Comparison of ENCODE assay signal across 16 cellular contexts in genomic region chr7:47950714-47951113, GRCh38. TPM values are rescaled to one million over a fixed set of nuclear protein-coding genes. Genes with fewer than 3 reads are reported as not detected.
DNase-seq lines count a peak whose midpoint lies in the region; ATAC-seq and TF ChIP-seq lines count a peak whose summit lies in the region.
"Had no signal": no experiment of that assay in that cellular context is flagged by ENCODE, and none has a peak within 500 bp of the region (broad histone marks: within the 10 kb centered on the region; RNA-seq: fewer than 3 reads in every experiment).

No MANE protein-coding gene starts in this region.

- no peak overlapping the region for H2BK120ac ChIP-seq in mesendoderm (ENCODE audit: low read depth, low read length)

- DNase-seq in MCF 10A (ENCODE audit: unreplicated experiment) (peak; percentile 68), mammary epithelial cell (no peak), epithelial cell of prostate (ENCODE audit: low read depth, low spot score) (peak; percentile 20), mesendoderm (peak; percentile 34), upper lobe of right lung (no peak), epidermal melanocyte (ENCODE audit: insufficient read length, low spot score) (no peak), ecto neural progenitor cell (ENCODE audit: low spot score) (no peak), NCI-H2171 (lab: John Stamatoyannopoulos, UW) (no peak)
- DNase-seq: activated CD8-positive, alpha-beta T cell treated with anti-CD3 and anti-CD28 coated beads, Interleukin-2, amount 10 ng/mL, durations not matched to agents 7 days and 5 days; activated gamma-delta T cell treated with Interleukin-2 at 50 U/mL for 16 hours; CD8-positive, alpha-beta T cell; dorsolateral prefrontal cortex; KG1; NCI-H187; stimulated activated naive CD8-positive, alpha-beta T cell treated with anti-CD3 and anti-CD28 coated beads, Interleukin-15, Interleukin-2, amounts not matched to agents 100 U/mL and 50 U/mL, for 24 hours had no signal

- no TSS peak for BruUV-seq in MCF 10A (replicated peaks; lab: Mats Ljungman, UMichigan)
- no TSS peak for BruUV-seq in mammary epithelial cell (replicated peaks; lab: Mats Ljungman, UMichigan)

- H3K56ac ChIP-seq in mesendoderm (ENCODE audit: low read length), result no peak overlapping the region

- H2AFZ ChIP-seq in mammary epithelial cell (ENCODE audit: low read depth, low read length), result no peak overlapping the region

- H3K23ac ChIP-seq in mesendoderm (ENCODE audit: low read length), result no peak overlapping the region

- H3K27ac ChIP-seq in mammary epithelial cell (ENCODE audit: insufficient read depth, low read depth, low read length) (no peak overlapping the region), epithelial cell of prostate (peak overlapping the region; percentile 41), mesendoderm (ENCODE audit: low read depth, low read length) (no peak overlapping the region), upper lobe of right lung (peak overlapping the region; percentile 21)
- H3K27ac ChIP-seq: dorsolateral prefrontal cortex had no signal

- H3K27me3 Mint-ChIP-seq in MCF 10A (ENCODE audit: insufficient read depth, unreplicated experiment), result no peaks in the 10 kb centered on the region
- H3K27me3 Mint-ChIP-seq: natural killer cell treated with Interleukin-12 subunit alpha and Interleukin-12 subunit beta and Interleukin-15 and Interleukin-18, amount 100 ng/mL, for 72 hours had no signal

- no peak overlapping the region for H3K27ac Mint-ChIP-seq in MCF 10A (ENCODE audit: low read depth, unreplicated experiment)
- H3K27ac Mint-ChIP-seq: activated CD8-positive, alpha-beta T cell treated with anti-CD3 and anti-CD28 coated beads, Interleukin-2, amount 10 ng/mL, durations not matched to agents 7 days and 5 days; CD8-positive, alpha-beta T cell; natural killer cell treated with Interleukin-12 subunit alpha and Interleukin-12 subunit beta and Interleukin-15 and Interleukin-18, amount 100 ng/mL, for 72 hours had no signal

- no peaks in the 10 kb centered on the region for H3K9me3 ChIP-seq in mammary epithelial cell (replicated peaks; ENCODE audit: insufficient read depth, low read length)
- no peaks in the 10 kb centered on the region for H3K9me3 ChIP-seq in upper lobe of right lung

- no peaks in the 10 kb centered on the region for H4K20me1 ChIP-seq in mammary epithelial cell (ENCODE audit: insufficient read depth, low read length)

- peak; percentile 81 for ATAC-seq in upper lobe of right lung
- ATAC-seq: activated CD8-positive, alpha-beta T cell treated with anti-CD3 and anti-CD28 coated beads, Interleukin-2, amount 10 ng/mL, durations not matched to agents 7 days and 5 days; CD8-positive, alpha-beta T cell; natural killer cell treated with Interleukin-12 subunit alpha and Interleukin-12 subunit beta and Interleukin-15 and Interleukin-18, amount 100 ng/mL, for 72 hours; stimulated activated naive CD8-positive, alpha-beta T cell treated with anti-CD3 and anti-CD28 coated beads, Interleukin-15, Interleukin-2, amounts not matched to agents 100 U/mL and 50 U/mL, for 24 hours had no signal

- H2BK5ac ChIP-seq in mesendoderm (ENCODE audit: low read length), result no peak overlapping the region

- no peak for TF ChIP-seq CTCF in MCF 10A (IDR thresholded peaks at IDR 0.05; ENCODE audit: unreplicated experiment)
- no peak for TF ChIP-seq CTCF in mammary epithelial cell (conservative IDR thresholded peaks at IDR 0.05 in 1 of 2, IDR thresholded peaks at IDR 0.05 in 1 of 2; ENCODE audit: extremely low read depth in 1 of 2, insufficient read depth in 1 of 2, low read depth in 1 of 2, low read length in 2 of 2)
- no peak for TF ChIP-seq CTCF in upper lobe of right lung (IDR thresholded peaks at IDR 0.05)

- H3K27me3 ChIP-seq in mammary epithelial cell (ENCODE audit: insufficient read depth, low read length) (no peaks in the 10 kb centered on the region), mesendoderm (ENCODE audit: insufficient read depth, low read length, poor library complexity) (no peaks in the 10 kb centered on the region), upper lobe of right lung (no peaks in the 10 kb centered on the region)
- H3K27me3 ChIP-seq: dorsolateral prefrontal cortex had no signal

- H3K4me2 ChIP-seq in mammary epithelial cell (ENCODE audit: insufficient read depth, low read depth, low read length) (no peak overlapping the region), mesendoderm (ENCODE audit: low read length) (no peak overlapping the region)

- H3K79me2 ChIP-seq in mammary epithelial cell (ENCODE audit: insufficient read depth, low read length), result no peaks in the 10 kb centered on the region
- H3K79me2 ChIP-seq in mesendoderm (ENCODE audit: control insufficient read depth, insufficient read depth, low read length), result no peaks in the 10 kb centered on the region

- H2BK15ac ChIP-seq in mesendoderm (replicated peaks; ENCODE audit: low read depth), result no peak overlapping the region

- H3K9ac ChIP-seq in mammary epithelial cell (ENCODE audit: insufficient read depth, low read length), result no peak overlapping the region
- H3K9ac ChIP-seq in mesendoderm (ENCODE audit: low read length), result no peak overlapping the region

- no peak overlapping the region for H3K4me3 ChIP-seq in mammary epithelial cell (replicated peaks in 1 of 3; ENCODE audit: insufficient read depth in 1 of 3, low read depth in 2 of 3, low read length in 3 of 3)
- no peak overlapping the region for H3K4me3 ChIP-seq in mesendoderm (ENCODE audit: low read length)
- H3K4me3 ChIP-seq in upper lobe of right lung, result no peak overlapping the region
- H3K4me3 ChIP-seq: dorsolateral prefrontal cortex had no signal

- H4K8ac ChIP-seq in mesendoderm (ENCODE audit: low read depth, low read length), result no peak overlapping the region

- H3K36me3 ChIP-seq in mammary epithelial cell (ENCODE audit: insufficient read depth, low read length), result peaks cover 6% of the 10 kb centered on the region
- H3K36me3 ChIP-seq in mesendoderm (ENCODE audit: control insufficient read depth, insufficient read depth, low read length), result no peaks in the 10 kb centered on the region
- H3K36me3 ChIP-seq in upper lobe of right lung, result peaks cover 13% of the 10 kb centered on the region

- no peak overlapping the region for H3K18ac ChIP-seq in mesendoderm (ENCODE audit: low read length)

- H3K4me1 ChIP-seq in mammary epithelial cell (ENCODE audit: insufficient read depth, low read length) (no peaks in the 10 kb centered on the region), mesendoderm (ENCODE audit: control insufficient read depth, low read depth, low read length) (no peaks in the 10 kb centered on the region), upper lobe of right lung (peaks cover 9% of the 10 kb centered on the region)

- peaks cover 15% of the 10 kb centered on the region for H3K36me3 Mint-ChIP-seq in MCF 10A (ENCODE audit: insufficient read depth, unreplicated experiment)

- 81% methylated on average over 10 of the region's 11 CpGs for WGBS in mammary epithelial cell (ENCODE audit: low coverage, missing lambda C conversion rate)
- WGBS in mesendoderm (ENCODE audit: extremely low coverage, insufficient coverage, low lambda C conversion rate), result no CpG with 5 or more reads among the region's 11 CpGs

- intact Hi-C loops in MCF 10A (cut with micrococcal nuclease) (no loop called here), mammary epithelial cell (cut with micrococcal nuclease) (no loop called here), upper lobe of right lung (cut with DNase I) (no loop called here)

- in situ Hi-C loops in mammary epithelial cell (cut with MboI; ENCODE audit: low sequenced_read_pairs in 2 of 2), result no loop called here

- no peak overlapping the region for H4K5ac ChIP-seq in mesendoderm (ENCODE audit: low read length)

- no peak overlapping the region for H2AK5ac ChIP-seq in mesendoderm (ENCODE audit: low read length)

- CTCF ChIA-PET in MCF 10A (lab: Yijun Ruan, JAX), result interaction anchor here (8.3 to 12.6 kb wide), 2 partner anchors 156 to 206 kb away, joined by 149 to 314 read pairs; no protein-coding TSS in a partner anchor
- CTCF ChIA-PET in mammary epithelial cell (lab: Charles Lee; ENCODE audit: low non-redundant PET), result no interaction called here

- H3K79me1 ChIP-seq in mesendoderm (ENCODE audit: low read length), result no peaks in the 10 kb centered on the region

- dilution Hi-C loops in mammary epithelial cell (cut with HindIII; ENCODE audit: low sequenced_read_pairs), result no loop called here

- H3K4me3 Mint-ChIP-seq in MCF 10A (ENCODE audit: unreplicated experiment), result no peak overlapping the region
- H3K4me3 Mint-ChIP-seq: activated CD8-positive, alpha-beta T cell treated with anti-CD3 and anti-CD28 coated beads, Interleukin-2, amount 10 ng/mL, durations not matched to agents 7 days and 5 days; CD8-positive, alpha-beta T cell; natural killer cell treated with Interleukin-12 subunit alpha and Interleukin-12 subunit beta and Interleukin-15 and Interleukin-18, amount 100 ng/mL, for 72 hours had no signal

- H3K4ac ChIP-seq in mesendoderm (ENCODE audit: low read depth, low read length), result no peak overlapping the region

- H3K9me3 Mint-ChIP-seq in MCF 10A (ENCODE audit: unreplicated experiment), result no peaks in the 10 kb centered on the region
- H3K9me3 Mint-ChIP-seq: CD8-positive, alpha-beta T cell; natural killer cell treated with Interleukin-12 subunit alpha and Interleukin-12 subunit beta and Interleukin-15 and Interleukin-18, amount 100 ng/mL, for 72 hours had no signal

- POLR2A ChIA-PET in MCF 10A (lab: Yijun Ruan, JAX), result no interaction called here

- H3K4me1 Mint-ChIP-seq in MCF 10A (ENCODE audit: insufficient read depth, unreplicated experiment), result no peaks in the 10 kb centered on the region

RNA-seq across cellular contexts. Expression of gene PKD1L1, which starts 2.4 kb away (rescaled TPM):
- 0.25 TPM in 1 of 2 replicates, not detected in the other for total RNA-seq in MCF 10A (2022)
- under 1 TPM in 1 of 2 donors, not detected in 1; 0.17 TPM for total RNA-seq in mammary epithelial cell
- 0.09 TPM for polyA plus RNA-seq in mammary epithelial cell
- polyA minus RNA-seq in mammary epithelial cell, result not detected
- polyA plus RNA-seq in mesendoderm (2013, experiment 1 of 2), result 0.06 TPM
- 0.07 TPM for polyA plus RNA-seq in mesendoderm (2013, experiment 2 of 2)
- 1.0 TPM for total RNA-seq in upper lobe of right lung

RNA-seq across cellular contexts. Expression of gene HUS1, which starts 28.7 kb away (rescaled TPM):
- total RNA-seq in MCF 10A (2022) (39.9 and 42.8 TPM in 2 replicates), mammary epithelial cell (10 to 100 TPM; 31.3 to 36.8 TPM), upper lobe of right lung (34.5 TPM)
- 23.2 TPM for polyA plus RNA-seq in mammary epithelial cell
- 12.4 TPM for polyA minus RNA-seq in mammary epithelial cell
- 24.9 TPM for polyA plus RNA-seq in mesendoderm (2013, experiment 1 of 2)
- 25.9 TPM for polyA plus RNA-seq in mesendoderm (2013, experiment 2 of 2)

Comparison
In these comparisons a context has a peak if more than half of its experiments do, and no peak if none do; other contexts are left out.
1. DNase-seq: peak in MCF 10A (single experiment), epithelial cell of prostate (single experiment) and mesendoderm (single experiment); none in mammary epithelial cell (single experiment), upper lobe of right lung (single experiment), epidermal melanocyte (single experiment), ecto neural progenitor cell (single experiment) and NCI-H2171 (single experiment).
2. H3K27ac ChIP-seq: peak in epithelial cell of prostate (single experiment) and upper lobe of right lung (single experiment); none in mammary epithelial cell (single experiment) and mesendoderm (single experiment).